In the genomic region with DNA sequence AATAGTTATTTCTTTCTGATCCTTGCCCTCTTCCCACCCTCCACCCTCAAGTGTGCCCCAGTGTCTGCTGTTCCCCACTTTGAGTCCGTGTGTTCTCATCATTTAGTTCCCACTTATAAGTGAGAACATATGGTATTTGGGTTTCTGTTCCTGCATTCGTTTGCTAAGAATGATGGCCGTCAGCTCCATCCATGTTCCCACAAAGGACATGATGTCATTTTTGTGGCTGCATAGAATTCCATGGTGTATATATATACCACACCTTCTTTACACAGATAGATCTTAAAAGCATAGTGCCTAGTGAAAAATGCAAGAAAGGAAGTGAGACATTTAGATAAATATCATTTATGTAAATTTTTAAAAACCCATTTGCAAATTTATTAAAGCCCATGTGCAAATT, we compare ENCODE assay signal across 27 cellular contexts. TPM values are rescaled to one million over a fixed set of nuclear protein-coding genes. Genes with fewer than 3 reads are reported as not detected.
"Had no signal": no experiment of that assay in that cellular context is flagged by ENCODE, and none has a peak within 500 bp of the region (broad histone marks: within the 10 kb centered on the region; RNA-seq: fewer than 3 reads in every experiment).

No MANE protein-coding gene starts in this region.

- H3K4me3 ChIP-seq: colonic mucosa, esophagus squamous epithelium, gastrocnemius medialis, heart right ventricle, left lung, lower lobe of right lung, mucosa of descending colon had no signal

- DNase-seq: colonic mucosa; cortex of kidney; effector CD8-positive, alpha-beta T cell; effector memory CD8-positive, alpha-beta T cell; esophagus squamous epithelium; foreskin fibroblast; foreskin melanocyte; gastrocnemius medialis; glutamatergic neuron; heart right ventricle; hippocampal formation; left cardiac atrium; left lung; left ventricle myocardium superior; lower lobe of right lung; mesenchymal stem cell; mucosa of descending colon; naive B cell had no signal

- H3K4me1 ChIP-seq: colonic mucosa, esophagus squamous epithelium, gastrocnemius medialis, left lung, lower lobe of right lung had no signal

- H3K27me3 ChIP-seq: colonic mucosa had no signal

- H3K27ac Mint-ChIP-seq: dendritic cell treated with granulocyte-macrophage colony-stimulating factor and Interleukin-4, amounts not matched to agents 40 ng/mL and 50 ng/mL, for 4 days; effector memory CD8-positive, alpha-beta T cell; mesothelial cell of epicardium; naive B cell had no signal

- H3K36me3 ChIP-seq: colonic mucosa, esophagus squamous epithelium, gastrocnemius medialis, heart right ventricle, left lung, lower lobe of right lung had no signal

- H3K36me3 Mint-ChIP-seq: mesothelial cell of epicardium, naive B cell had no signal

- H3K27ac ChIP-seq: colonic mucosa, esophagus squamous epithelium, gastrocnemius medialis, heart right ventricle, left lung, lower lobe of right lung had no signal

- H3K9me3 Mint-ChIP-seq: dendritic cell treated with granulocyte-macrophage colony-stimulating factor and Interleukin-4, amounts not matched to agents 40 ng/mL and 50 ng/mL, for 4 days; effector memory CD8-positive, alpha-beta T cell; mesothelial cell of epicardium; naive B cell had no signal

- ATAC-seq: effector memory CD8-positive, alpha-beta T cell; gastrocnemius medialis; heart right ventricle; left cardiac atrium; left lung; left ventricle myocardium superior; lower lobe of right lung; mucosa of descending colon had no signal

- FAIRE-seq: endothelial cell of umbilical vein, islet of Langerhans, keratinocyte had no signal

- H3K4me1 Mint-ChIP-seq: mesothelial cell of epicardium, naive B cell had no signal

- H3K4me3 Mint-ChIP-seq: dendritic cell treated with granulocyte-macrophage colony-stimulating factor and Interleukin-4, amounts not matched to agents 40 ng/mL and 50 ng/mL, for 4 days; effector memory CD8-positive, alpha-beta T cell; mesothelial cell of epicardium; naive B cell had no signal

- H3K9me3 ChIP-seq: colonic mucosa, esophagus squamous epithelium, gastrocnemius medialis, heart right ventricle, left lung, lower lobe of right lung, mucosa of descending colon had no signal

RNA-seq across cellular contexts. Expression of gene HS3ST2, which starts 33.1 kb away (rescaled TPM):
- total RNA-seq: endothelial cell of umbilical vein, epithelial cell of proximal tubule, glomerular endothelial cell, lung microvascular endothelial cell, mesothelial cell of epicardium, myocyte had no signal
- polyA plus RNA-seq: endothelial cell of umbilical vein had no signal
